Comparison of ENCODE assay signal across 1 cellular context in the genomic region with DNA sequence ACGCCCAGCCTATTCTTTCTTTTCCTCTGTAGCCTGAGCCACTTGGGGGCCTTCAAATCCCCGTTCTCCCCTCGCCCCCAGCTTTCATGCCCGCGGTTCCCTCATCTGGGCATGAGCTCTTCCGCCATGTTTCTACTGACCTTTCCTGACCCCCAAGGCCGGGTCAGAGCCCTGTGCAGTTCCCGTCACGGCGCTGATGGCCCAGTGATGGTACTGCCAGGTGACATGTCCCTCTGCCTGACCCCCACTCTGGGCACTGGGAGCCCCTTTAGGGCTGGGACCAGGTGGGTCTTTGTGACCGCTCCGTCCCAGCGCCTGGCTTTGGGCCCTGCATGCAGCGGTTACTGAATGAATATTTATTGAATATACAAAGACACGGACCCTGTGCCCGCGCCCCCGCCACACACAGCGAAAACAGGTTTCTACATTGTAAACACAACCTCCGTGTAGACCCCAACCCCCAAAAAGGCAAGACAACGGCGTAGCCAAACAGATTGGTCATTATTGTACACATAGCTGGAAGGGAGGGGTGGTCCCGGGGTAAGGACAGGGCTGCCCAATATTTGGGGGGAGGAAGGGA.
TF ChIP-seq lines count a peak whose summit lies in the region.

No MANE protein-coding gene starts in this region.

TF ChIP-seq in HepG2, 621 proteins besides CTCF, POLR2A, EP300 and RAD21 (continued from another document and continues in another):
- TF ChIP-seq, protein P1, sequence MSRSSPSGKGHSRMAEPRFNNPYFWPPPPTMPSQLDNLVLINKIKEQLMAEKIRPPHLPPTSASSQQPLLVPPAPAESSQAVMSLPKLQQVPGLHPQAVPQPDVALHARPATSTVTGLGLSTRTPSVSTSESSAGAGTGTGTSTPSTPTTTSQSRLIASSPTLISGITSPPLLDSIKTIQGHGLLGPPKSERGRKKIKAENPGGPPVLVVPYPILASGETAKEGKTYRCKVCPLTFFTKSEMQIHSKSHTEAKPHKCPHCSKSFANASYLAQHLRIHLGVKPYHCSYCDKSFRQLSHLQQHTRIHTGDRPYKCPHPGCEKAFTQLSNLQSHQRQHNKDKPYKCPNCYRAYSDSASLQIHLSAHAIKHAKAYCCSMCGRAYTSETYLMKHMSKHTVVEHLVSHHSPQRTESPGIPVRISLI (CRISPR knock-in tag; IDR thresholded peaks at IDR 0.05; ENCODE audit: borderline replicate concordance) = no peak
- TF ChIP-seq ZNF615 (CRISPR knock-in tag; IDR thresholded peaks at IDR 0.05; ENCODE audit: borderline replicate concordance) (no peak), NFATC3 (CRISPR knock-in tag; IDR thresholded peaks at IDR 0.05) (no peak), ZNF101 (CRISPR knock-in tag; IDR thresholded peaks at IDR 0.05; ENCODE audit: borderline replicate concordance, low read depth) (no peak), ZNF772 (CRISPR knock-in tag; IDR thresholded peaks at IDR 0.05) (no peak), ZNF792 (CRISPR knock-in tag; IDR thresholded peaks at IDR 0.05) (no peak), ZNF777 (CRISPR knock-in tag; IDR thresholded peaks at IDR 0.05) (0 out of 2 replicates have a peak, but pooled peaks have one; percentile 7), RFXAP (CRISPR knock-in tag; IDR thresholded peaks at IDR 0.05; ENCODE audit: borderline replicate concordance) (no peak), ZFP36L2 (CRISPR knock-in tag; IDR thresholded peaks at IDR 0.05) (no peak), ZNF605 (CRISPR knock-in tag; IDR thresholded peaks at IDR 0.05) (no peak), SIX1 (CRISPR knock-in tag; IDR thresholded peaks at IDR 0.05; ENCODE audit: borderline replicate concordance) (no peak), ZSCAN25 (CRISPR knock-in tag; IDR thresholded peaks at IDR 0.05) (no peak), ZNF850 (CRISPR knock-in tag; conservative IDR thresholded peaks at IDR 0.05) (no peak), SAP130 (CRISPR knock-in tag; IDR thresholded peaks at IDR 0.05; ENCODE audit: low read depth) (no peak), ZNF761 (CRISPR knock-in tag; conservative IDR thresholded peaks at IDR 0.05) (no peak), ZFP90 (CRISPR knock-in tag; IDR thresholded peaks at IDR 0.05; ENCODE audit: borderline replicate concordance) (no peak), ZNF10 (CRISPR knock-in tag; IDR thresholded peaks at IDR 0.05; ENCODE audit: borderline replicate concordance, low read depth) (no peak), SP1 (IDR thresholded peaks at IDR 0.05) (no peak), SP1 (CRISPR knock-in tag; IDR thresholded peaks at IDR 0.05) (no peak), HHEX (CRISPR knock-in tag; IDR thresholded peaks at IDR 0.05) (no peak), ZEB1 (IDR thresholded peaks at IDR 0.05; ENCODE audit: insufficient replicate concordance, low read depth) (peak; percentile 41), MTF1 (CRISPR knock-in tag; IDR thresholded peaks at IDR 0.05) (no peak), MAFF (IDR thresholded peaks at IDR 0.05; ENCODE audit: low read depth, low read length) (no peak), NKX3-1 (CRISPR knock-in tag; IDR thresholded peaks at IDR 0.05) (no peak), ZNF335 (CRISPR knock-in tag; IDR thresholded peaks at IDR 0.05) (no peak), ZBTB42 (CRISPR knock-in tag; IDR thresholded peaks at IDR 0.05) (no peak), RNF2 (conservative IDR thresholded peaks at IDR 0.05; ENCODE audit: low read depth) (no peak), FOXM1 (CRISPR knock-in tag; IDR thresholded peaks at IDR 0.05) (no peak), PAX8 (CRISPR knock-in tag; IDR thresholded peaks at IDR 0.05; ENCODE audit: borderline replicate concordance) (no peak), HDAC2 (CRISPR knock-in tag; IDR thresholded peaks at IDR 0.05) (no peak), FIP1L1 (IDR thresholded peaks at IDR 0.05; ENCODE audit: borderline replicate concordance, insufficient read depth, low read depth, low read length) (0 out of 2 replicates have a peak, but pooled peaks have one; percentile 71), PPARG (CRISPR knock-in tag; conservative IDR thresholded peaks at IDR 0.05) (no peak), MYC (CRISPR knock-in tag; IDR thresholded peaks at IDR 0.05; ENCODE audit: borderline replicate concordance) (no peak; the same call in 1 of the 2 replicates), MLLT10 (CRISPR knock-in tag; IDR thresholded peaks at IDR 0.05) (no peak)
- TF ChIP-seq, protein P2, sequence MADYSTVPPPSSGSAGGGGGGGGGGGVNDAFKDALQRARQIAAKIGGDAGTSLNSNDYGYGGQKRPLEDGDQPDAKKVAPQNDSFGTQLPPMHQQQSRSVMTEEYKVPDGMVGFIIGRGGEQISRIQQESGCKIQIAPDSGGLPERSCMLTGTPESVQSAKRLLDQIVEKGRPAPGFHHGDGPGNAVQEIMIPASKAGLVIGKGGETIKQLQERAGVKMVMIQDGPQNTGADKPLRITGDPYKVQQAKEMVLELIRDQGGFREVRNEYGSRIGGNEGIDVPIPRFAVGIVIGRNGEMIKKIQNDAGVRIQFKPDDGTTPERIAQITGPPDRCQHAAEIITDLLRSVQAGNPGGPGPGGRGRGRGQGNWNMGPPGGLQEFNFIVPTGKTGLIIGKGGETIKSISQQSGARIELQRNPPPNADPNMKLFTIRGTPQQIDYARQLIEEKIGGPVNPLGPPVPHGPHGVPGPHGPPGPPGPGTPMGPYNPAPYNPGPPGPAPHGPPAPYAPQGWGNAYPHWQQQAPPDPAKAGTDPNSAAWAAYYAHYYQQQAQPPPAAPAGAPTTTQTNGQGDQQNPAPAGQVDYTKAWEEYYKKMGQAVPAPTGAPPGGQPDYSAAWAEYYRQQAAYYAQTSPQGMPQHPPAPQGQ (CRISPR knock-in tag; IDR thresholded peaks at IDR 0.05; ENCODE audit: borderline replicate concordance) = no peak
- TF ChIP-seq, protein P3, sequence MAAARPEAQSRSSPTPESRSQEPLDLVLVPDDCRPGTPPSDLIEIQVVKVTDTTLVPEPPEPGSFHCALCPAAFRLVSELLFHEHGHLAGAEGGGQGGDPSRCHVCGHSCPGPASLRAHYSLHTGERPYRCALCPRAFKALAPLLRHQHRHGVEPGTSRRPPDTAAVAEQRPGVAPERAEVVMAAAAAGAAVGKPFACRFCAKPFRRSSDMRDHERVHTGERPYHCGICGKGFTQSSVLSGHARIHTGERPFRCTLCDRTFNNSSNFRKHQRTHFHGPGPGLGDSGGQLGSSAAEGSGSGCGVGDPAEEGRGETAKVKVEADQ (CRISPR knock-in tag; IDR thresholded peaks at IDR 0.05; ENCODE audit: borderline replicate concordance) = 0 out of 2 replicates have a peak, but pooled peaks have one; percentile 40
- TF ChIP-seq, protein P4, sequence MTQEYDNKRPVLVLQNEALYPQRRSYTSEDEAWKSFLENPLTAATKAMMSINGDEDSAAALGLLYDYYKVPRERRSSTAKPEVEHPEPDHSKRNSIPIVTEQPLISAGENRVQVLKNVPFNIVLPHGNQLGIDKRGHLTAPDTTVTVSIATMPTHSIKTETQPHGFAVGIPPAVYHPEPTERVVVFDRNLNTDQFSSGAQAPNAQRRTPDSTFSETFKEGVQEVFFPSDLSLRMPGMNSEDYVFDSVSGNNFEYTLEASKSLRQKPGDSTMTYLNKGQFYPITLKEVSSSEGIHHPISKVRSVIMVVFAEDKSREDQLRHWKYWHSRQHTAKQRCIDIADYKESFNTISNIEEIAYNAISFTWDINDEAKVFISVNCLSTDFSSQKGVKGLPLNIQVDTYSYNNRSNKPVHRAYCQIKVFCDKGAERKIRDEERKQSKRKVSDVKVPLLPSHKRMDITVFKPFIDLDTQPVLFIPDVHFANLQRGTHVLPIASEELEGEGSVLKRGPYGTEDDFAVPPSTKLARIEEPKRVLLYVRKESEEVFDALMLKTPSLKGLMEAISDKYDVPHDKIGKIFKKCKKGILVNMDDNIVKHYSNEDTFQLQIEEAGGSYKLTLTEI (CRISPR knock-in tag; conservative IDR thresholded peaks at IDR 0.05) = no peak
- TF ChIP-seq, protein P5, sequence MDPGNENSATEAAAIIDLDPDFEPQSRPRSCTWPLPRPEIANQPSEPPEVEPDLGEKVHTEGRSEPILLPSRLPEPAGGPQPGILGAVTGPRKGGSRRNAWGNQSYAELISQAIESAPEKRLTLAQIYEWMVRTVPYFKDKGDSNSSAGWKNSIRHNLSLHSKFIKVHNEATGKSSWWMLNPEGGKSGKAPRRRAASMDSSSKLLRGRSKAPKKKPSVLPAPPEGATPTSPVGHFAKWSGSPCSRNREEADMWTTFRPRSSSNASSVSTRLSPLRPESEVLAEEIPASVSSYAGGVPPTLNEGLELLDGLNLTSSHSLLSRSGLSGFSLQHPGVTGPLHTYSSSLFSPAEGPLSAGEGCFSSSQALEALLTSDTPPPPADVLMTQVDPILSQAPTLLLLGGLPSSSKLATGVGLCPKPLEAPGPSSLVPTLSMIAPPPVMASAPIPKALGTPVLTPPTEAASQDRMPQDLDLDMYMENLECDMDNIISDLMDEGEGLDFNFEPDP (CRISPR knock-in tag; conservative IDR thresholded peaks at IDR 0.05) = no peak
- TF ChIP-seq, protein P6, sequence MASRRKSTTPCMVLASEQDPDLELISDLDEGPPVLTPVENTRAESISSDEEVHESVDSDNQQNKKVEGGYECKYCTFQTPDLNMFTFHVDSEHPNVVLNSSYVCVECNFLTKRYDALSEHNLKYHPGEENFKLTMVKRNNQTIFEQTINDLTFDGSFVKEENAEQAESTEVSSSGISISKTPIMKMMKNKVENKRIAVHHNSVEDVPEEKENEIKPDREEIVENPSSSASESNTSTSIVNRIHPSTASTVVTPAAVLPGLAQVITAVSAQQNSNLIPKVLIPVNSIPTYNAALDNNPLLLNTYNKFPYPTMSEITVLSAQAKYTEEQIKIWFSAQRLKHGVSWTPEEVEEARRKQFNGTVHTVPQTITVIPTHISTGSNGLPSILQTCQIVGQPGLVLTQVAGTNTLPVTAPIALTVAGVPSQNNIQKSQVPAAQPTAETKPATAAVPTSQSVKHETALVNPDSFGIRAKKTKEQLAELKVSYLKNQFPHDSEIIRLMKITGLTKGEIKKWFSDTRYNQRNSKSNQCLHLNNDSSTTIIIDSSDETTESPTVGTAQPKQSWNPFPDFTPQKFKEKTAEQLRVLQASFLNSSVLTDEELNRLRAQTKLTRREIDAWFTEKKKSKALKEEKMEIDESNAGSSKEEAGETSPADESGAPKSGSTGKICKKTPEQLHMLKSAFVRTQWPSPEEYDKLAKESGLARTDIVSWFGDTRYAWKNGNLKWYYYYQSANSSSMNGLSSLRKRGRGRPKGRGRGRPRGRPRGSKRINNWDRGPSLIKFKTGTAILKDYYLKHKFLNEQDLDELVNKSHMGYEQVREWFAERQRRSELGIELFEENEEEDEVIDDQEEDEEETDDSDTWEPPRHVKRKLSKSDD (CRISPR knock-in tag; IDR thresholded peaks at IDR 0.05; ENCODE audit: low read depth) = no peak
- TF ChIP-seq, protein P7, sequence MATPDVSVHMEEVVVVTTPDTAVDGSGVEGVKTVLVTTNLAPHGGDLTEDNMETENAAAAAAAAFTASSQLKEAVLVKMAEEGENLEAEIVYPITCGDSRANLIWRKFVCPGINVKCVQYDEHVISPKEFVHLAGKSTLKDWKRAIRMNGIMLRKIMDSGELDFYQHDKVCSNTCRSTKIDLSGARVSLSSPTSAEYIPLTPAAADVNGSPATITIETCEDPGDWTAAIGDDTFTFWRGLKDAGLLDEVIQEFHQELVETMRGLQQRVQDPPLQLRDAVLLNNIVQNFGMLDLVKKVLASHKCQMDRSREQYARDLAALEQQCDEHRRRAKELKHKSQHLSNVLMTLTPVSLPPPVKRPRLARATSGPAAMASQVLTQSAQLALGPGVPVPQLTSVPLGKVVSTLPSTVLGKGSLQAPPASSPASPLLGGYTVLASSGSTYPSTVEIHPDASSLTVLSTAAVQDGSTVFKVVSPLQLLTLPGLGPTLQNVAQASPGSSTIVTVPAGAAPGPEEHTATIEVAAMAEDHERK (CRISPR knock-in tag; IDR thresholded peaks at IDR 0.05; ENCODE audit: low read depth) = no peak
- TF ChIP-seq, protein P8, sequence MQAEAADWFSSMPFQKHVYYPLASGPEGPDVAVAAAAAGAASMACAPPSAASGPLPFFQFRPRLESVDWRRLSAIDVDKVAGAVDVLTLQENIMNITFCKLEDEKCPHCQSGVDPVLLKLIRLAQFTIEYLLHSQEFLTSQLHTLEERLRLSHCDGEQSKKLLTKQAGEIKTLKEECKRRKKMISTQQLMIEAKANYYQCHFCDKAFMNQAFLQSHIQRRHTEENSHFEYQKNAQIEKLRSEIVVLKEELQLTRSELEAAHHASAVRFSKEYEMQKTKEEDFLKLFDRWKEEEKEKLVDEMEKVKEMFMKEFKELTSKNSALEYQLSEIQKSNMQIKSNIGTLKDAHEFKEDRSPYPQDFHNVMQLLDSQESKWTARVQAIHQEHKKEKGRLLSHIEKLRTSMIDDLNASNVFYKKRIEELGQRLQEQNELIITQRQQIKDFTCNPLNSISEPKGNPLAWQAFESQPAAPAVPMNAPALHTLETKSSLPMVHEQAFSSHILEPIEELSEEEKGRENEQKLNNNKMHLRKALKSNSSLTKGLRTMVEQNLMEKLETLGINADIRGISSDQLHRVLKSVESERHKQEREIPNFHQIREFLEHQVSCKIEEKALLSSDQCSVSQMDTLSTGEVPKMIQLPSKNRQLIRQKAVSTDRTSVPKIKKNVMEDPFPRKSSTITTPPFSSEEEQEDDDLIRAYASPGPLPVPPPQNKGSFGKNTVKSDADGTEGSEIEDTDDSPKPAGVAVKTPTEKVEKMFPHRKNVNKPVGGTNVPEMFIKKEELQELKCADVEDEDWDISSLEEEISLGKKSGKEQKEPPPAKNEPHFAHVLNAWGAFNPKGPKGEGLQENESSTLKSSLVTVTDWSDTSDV (CRISPR knock-in tag; IDR thresholded peaks at IDR 0.05) = no peak
- TF ChIP-seq, protein P9, sequence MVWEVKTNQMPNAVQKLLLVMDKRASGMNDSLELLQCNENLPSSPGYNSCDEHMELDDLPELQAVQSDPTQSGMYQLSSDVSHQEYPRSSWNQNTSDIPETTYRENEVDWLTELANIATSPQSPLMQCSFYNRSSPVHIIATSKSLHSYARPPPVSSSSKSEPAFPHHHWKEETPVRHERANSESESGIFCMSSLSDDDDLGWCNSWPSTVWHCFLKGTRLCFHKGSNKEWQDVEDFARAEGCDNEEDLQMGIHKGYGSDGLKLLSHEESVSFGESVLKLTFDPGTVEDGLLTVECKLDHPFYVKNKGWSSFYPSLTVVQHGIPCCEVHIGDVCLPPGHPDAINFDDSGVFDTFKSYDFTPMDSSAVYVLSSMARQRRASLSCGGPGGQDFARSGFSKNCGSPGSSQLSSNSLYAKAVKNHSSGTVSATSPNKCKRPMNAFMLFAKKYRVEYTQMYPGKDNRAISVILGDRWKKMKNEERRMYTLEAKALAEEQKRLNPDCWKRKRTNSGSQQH (CRISPR knock-in tag; IDR thresholded peaks at IDR 0.05; ENCODE audit: low read depth) = no peak
- TF ChIP-seq, protein P10, sequence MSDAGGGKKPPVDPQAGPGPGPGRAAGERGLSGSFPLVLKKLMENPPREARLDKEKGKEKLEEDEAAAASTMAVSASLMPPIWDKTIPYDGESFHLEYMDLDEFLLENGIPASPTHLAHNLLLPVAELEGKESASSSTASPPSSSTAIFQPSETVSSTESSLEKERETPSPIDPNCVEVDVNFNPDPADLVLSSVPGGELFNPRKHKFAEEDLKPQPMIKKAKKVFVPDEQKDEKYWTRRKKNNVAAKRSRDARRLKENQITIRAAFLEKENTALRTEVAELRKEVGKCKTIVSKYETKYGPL (CRISPR knock-in tag; IDR thresholded peaks at IDR 0.05) = no peak
